Comparison of ENCODE assay signal across 1 cellular context in genomic region chr19:55348317-55349034, GRCh38.
TF ChIP-seq lines count a peak whose summit lies in the region.

No MANE protein-coding gene starts in this region.

TF ChIP-seq in IMR-90, 13 proteins besides CTCF, POLR2A, EP300 and RAD21:
- TF ChIP-seq CEBPB (IDR thresholded peaks at IDR 0.05; ENCODE audit: low read depth, low read length) = no peak
- no peak for TF ChIP-seq CHD1 (IDR thresholded peaks at IDR 0.05; ENCODE audit: low read depth, low read length)
- TF ChIP-seq RCOR1 (IDR thresholded peaks at IDR 0.05; ENCODE audit: insufficient replicate concordance, low read length) = no peak
- no peak for TF ChIP-seq FOS (IDR thresholded peaks at IDR 0.05; ENCODE audit: low read depth, low read length)
- TF ChIP-seq ELK1 (IDR thresholded peaks at IDR 0.05; ENCODE audit: borderline replicate concordance, low read depth, low read length) = no peak
- no peak for TF ChIP-seq MAFK (IDR thresholded peaks at IDR 0.05; ENCODE audit: low read depth, low read length)
- no peak for TF ChIP-seq SMC3 (IDR thresholded peaks at IDR 0.05; ENCODE audit: low read depth, low read length)
